ENCODE assay signal across 20 cellular contexts in genomic region chr12:100913872-100914600, GRCh38.
DNase-seq lines count a peak whose midpoint lies in the region; ATAC-seq and TF ChIP-seq lines count a peak whose summit lies in the region.
"Had no signal": no experiment of that assay in that cellular context is flagged by ENCODE, and none has a peak within 500 bp of the region (broad histone marks: within the 10 kb centered on the region; RNA-seq: fewer than 3 reads in every experiment).

No MANE protein-coding gene starts in this region.

- WGBS in SK-N-SH (ENCODE audit: low lambda C conversion rate), result 57% methylated on average over 4 of the region's 4 CpGs

- H3K27ac Mint-ChIP-seq in nephron progenitor cell, result no peak overlapping the region
- H3K27ac Mint-ChIP-seq: CD4-positive, CD25-positive, alpha-beta regulatory T cell; H9 had no signal

- H3K9me2 ChIP-seq in SK-N-SH, result no peaks in the 10 kb centered on the region

- H3K79me2 ChIP-seq in SK-N-SH (ENCODE audit: insufficient read depth), result no peaks in the 10 kb centered on the region; the same call in 1 of the 2 replicates

- no peak overlapping the region for H3K4me3 Mint-ChIP-seq in nephron progenitor cell
- H3K4me3 Mint-ChIP-seq: CD4-positive, CD25-positive, alpha-beta regulatory T cell; H9 had no signal

- TF ChIP-seq EP300 in SK-N-SH (IDR thresholded peaks at IDR 0.05; ENCODE audit: borderline replicate concordance in 1 of 2, low read depth in 1 of 2, low read length in 1 of 2), result no peak

- peaks cover 5% of the 10 kb centered on the region for H3K27me3 Mint-ChIP-seq in nephron progenitor cell (ENCODE audit: low read depth, poor library complexity)
- H3K27me3 Mint-ChIP-seq: CD4-positive, CD25-positive, alpha-beta regulatory T cell had no signal

- H3K4me1 Mint-ChIP-seq in nephron progenitor cell, result no peaks in the 10 kb centered on the region
- H3K4me1 Mint-ChIP-seq: CD4-positive, CD25-positive, alpha-beta regulatory T cell; H9 had no signal

- no peak overlapping the region for H3K4me3 ChIP-seq in SK-N-SH (ENCODE audit: low read depth in 2 of 2, low read length in 1 of 2)
- peak overlapping the region; percentile 42 for H3K4me3 ChIP-seq in adipocyte (ENCODE audit: low read length)

- H3K4me1 ChIP-seq in SK-N-SH (ENCODE audit: control insufficient read depth in 1 of 2, insufficient read depth in 2 of 2, low read depth in 1 of 2, low read length in 1 of 2), result peaks cover 0 to 15% of the 10 kb centered on the region in 2 experiments; a peak in 2 of 4 replicates
- peaks cover 18% of the 10 kb centered on the region for H3K4me1 ChIP-seq in adipocyte (ENCODE audit: control insufficient read depth, insufficient read depth, low read length)

- no peaks in the 10 kb centered on the region for H3F3A ChIP-seq in SK-N-SH (replicated peaks; ENCODE audit: insufficient read depth)

- H2AFZ ChIP-seq in SK-N-SH (ENCODE audit: low read depth), result peak overlapping the region; percentile 4; the same call in 1 of the 2 replicates

- no peaks in the 10 kb centered on the region for H4K20me1 ChIP-seq in SK-N-SH (ENCODE audit: insufficient read depth)

- no peaks in the 10 kb centered on the region for H3K36me3 Mint-ChIP-seq in nephron progenitor cell (ENCODE audit: low read depth)
- H3K36me3 Mint-ChIP-seq: CD4-positive, CD25-positive, alpha-beta regulatory T cell had no signal

- TF ChIP-seq CTCF in SK-N-SH (IDR thresholded peaks at IDR 0.05) (no peak), nephron progenitor cell (IDR thresholded peaks at IDR 0.05) (no peak)

- DNase-seq in SK-N-SH, result no peak
- DNase-seq in adipocyte (ENCODE audit: low read depth), result no peak
- DNase-seq in globus pallidus (ENCODE audit: low spot score), result peak; percentile 20
- DNase-seq in NCI-H510A treated with DMSO at 0.1 percent for 48 hours (lab: John Stamatoyannopoulos, UW), result no peak
- no peak for DNase-seq in nephron progenitor cell
- DNase-seq: Calu3; CD4-positive, CD25-positive, alpha-beta regulatory T cell; DMS79; GDM1; H9; KG1; NCI-H1092; NCI-H1694; NCI-H2107; PC-3 had no signal

- H3K9ac ChIP-seq in SK-N-SH (no peak overlapping the region), adipocyte (ENCODE audit: low read length) (peak overlapping the region; percentile 9)

- H3K9me3 ChIP-seq in SK-N-SH (no peaks in the 10 kb centered on the region), adipocyte (ENCODE audit: control insufficient read depth, low read length) (no peaks in the 10 kb centered on the region)

- POLR2A ChIA-PET in SK-N-SH (lab: Yijun Ruan, JAX), result no interaction called here

- no peaks in the 10 kb centered on the region for H3K9me3 Mint-ChIP-seq in nephron progenitor cell

- ATAC-seq in SK-N-SH treated with all-trans-retinoic acid at 6 μM for 48 hours, result no peak
- no peak for ATAC-seq in HG03521 (IDR thresholded peaks at IDR 0.05; ENCODE audit: unreplicated experiment)
- ATAC-seq: PC-3 had no signal

- CTCF ChIA-PET in SK-N-SH (lab: Yijun Ruan, JAX), result no interaction called here

- H3K36me3 ChIP-seq in SK-N-SH (replicated peaks in 1 of 2; ENCODE audit: control insufficient read depth in 1 of 2, insufficient read depth in 2 of 2, low read length in 1 of 2) (peaks cover 0 to 5% of the 10 kb centered on the region in 2 experiments), adipocyte (ENCODE audit: control insufficient read depth, insufficient read depth, low read length, severe bottlenecking) (no peaks in the 10 kb centered on the region)

- no peak overlapping the region for H3K4me2 ChIP-seq in SK-N-SH

- H3K27ac ChIP-seq in SK-N-SH (ENCODE audit: low read depth in 2 of 2, low read length in 1 of 2), result no peak overlapping the region; a peak in 1 of 4 replicates
- peak overlapping the region; percentile 48 for H3K27ac ChIP-seq in temporal lobe (ENCODE audit: low read depth, low read length)
- H3K27ac ChIP-seq: 22Rv1, HL-60 had no signal

- no peak for TF ChIP-seq RAD21 in SK-N-SH (IDR thresholded peaks at IDR 0.05; ENCODE audit: low read length)

- no peaks in the 10 kb centered on the region for H3K27me3 ChIP-seq in SK-N-SH (ENCODE audit: insufficient read depth)
- H3K27me3 ChIP-seq in adipocyte (replicated peaks; ENCODE audit: control insufficient read depth, insufficient read depth, low read length), result no peaks in the 10 kb centered on the region

TF ChIP-seq in SK-N-SH, 30 proteins besides CTCF, POLR2A, EP300 and RAD21:
- TF ChIP-seq MEF2A (IDR thresholded peaks at IDR 0.05; ENCODE audit: borderline replicate concordance, low read depth), result no peak
- no peak for TF ChIP-seq GATA2 (CRISPR knock-in tag; IDR thresholded peaks at IDR 0.05)
- no peak for TF ChIP-seq SIN3A (IDR thresholded peaks at IDR 0.05; ENCODE audit: borderline replicate concordance, low read depth, low read length)
- TF ChIP-seq, protein P1, sequence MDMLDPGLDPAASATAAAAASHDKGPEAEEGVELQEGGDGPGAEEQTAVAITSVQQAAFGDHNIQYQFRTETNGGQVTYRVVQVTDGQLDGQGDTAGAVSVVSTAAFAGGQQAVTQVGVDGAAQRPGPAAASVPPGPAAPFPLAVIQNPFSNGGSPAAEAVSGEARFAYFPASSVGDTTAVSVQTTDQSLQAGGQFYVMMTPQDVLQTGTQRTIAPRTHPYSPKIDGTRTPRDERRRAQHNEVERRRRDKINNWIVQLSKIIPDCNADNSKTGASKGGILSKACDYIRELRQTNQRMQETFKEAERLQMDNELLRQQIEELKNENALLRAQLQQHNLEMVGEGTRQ (IDR thresholded peaks at IDR 0.05; ENCODE audit: borderline replicate concordance, low read depth, low read length), result no peak
- TF ChIP-seq TCF12 (IDR thresholded peaks at IDR 0.05), result no peak
- no peak for TF ChIP-seq TAF1 (IDR thresholded peaks at IDR 0.05; ENCODE audit: borderline replicate concordance, low read depth, low read length)
- TF ChIP-seq RXRA (IDR thresholded peaks at IDR 0.05; ENCODE audit: borderline replicate concordance, low read depth), result no peak
- no peak for TF ChIP-seq ELF1 (IDR thresholded peaks at IDR 0.05)
- TF ChIP-seq EZH2phosphoT487 (IDR thresholded peaks at IDR 0.05; ENCODE audit: borderline replicate concordance, low read depth), result no peak
- no peak for TF ChIP-seq JUND (IDR thresholded peaks at IDR 0.05)
- TF ChIP-seq GABPA (IDR thresholded peaks at IDR 0.05; ENCODE audit: low read depth), result no peak

TF ChIP-seq in SK-N-SH treated with all-trans-retinoic acid at 6 μM for 48 hours, 23 proteins besides CTCF, POLR2A, EP300 and RAD21:
- TF ChIP-seq ZNF565 (CRISPR knock-in tag; conservative IDR thresholded peaks at IDR 0.05; ENCODE audit: low read depth), result no peak
